1 cellular context compared by ENCODE assay signal in genomic region chr11:1881442-1882264, GRCh38.
TF ChIP-seq lines count a peak whose summit lies in the region.

No MANE protein-coding gene starts in this region.

TF ChIP-seq in GM12878, 131 proteins besides CTCF, POLR2A, EP300 and RAD21:
- TF ChIP-seq BACH1 (IDR thresholded peaks at IDR 0.05; ENCODE audit: borderline replicate concordance), result no peak
- TF ChIP-seq, protein P1, sequence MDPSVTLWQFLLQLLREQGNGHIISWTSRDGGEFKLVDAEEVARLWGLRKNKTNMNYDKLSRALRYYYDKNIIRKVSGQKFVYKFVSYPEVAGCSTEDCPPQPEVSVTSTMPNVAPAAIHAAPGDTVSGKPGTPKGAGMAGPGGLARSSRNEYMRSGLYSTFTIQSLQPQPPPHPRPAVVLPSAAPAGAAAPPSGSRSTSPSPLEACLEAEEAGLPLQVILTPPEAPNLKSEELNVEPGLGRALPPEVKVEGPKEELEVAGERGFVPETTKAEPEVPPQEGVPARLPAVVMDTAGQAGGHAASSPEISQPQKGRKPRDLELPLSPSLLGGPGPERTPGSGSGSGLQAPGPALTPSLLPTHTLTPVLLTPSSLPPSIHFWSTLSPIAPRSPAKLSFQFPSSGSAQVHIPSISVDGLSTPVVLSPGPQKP (IDR thresholded peaks at IDR 0.05; ENCODE audit: low read depth, low read length), result no peak
